20 cellular contexts compared by ENCODE assay signal in the genomic region with DNA sequence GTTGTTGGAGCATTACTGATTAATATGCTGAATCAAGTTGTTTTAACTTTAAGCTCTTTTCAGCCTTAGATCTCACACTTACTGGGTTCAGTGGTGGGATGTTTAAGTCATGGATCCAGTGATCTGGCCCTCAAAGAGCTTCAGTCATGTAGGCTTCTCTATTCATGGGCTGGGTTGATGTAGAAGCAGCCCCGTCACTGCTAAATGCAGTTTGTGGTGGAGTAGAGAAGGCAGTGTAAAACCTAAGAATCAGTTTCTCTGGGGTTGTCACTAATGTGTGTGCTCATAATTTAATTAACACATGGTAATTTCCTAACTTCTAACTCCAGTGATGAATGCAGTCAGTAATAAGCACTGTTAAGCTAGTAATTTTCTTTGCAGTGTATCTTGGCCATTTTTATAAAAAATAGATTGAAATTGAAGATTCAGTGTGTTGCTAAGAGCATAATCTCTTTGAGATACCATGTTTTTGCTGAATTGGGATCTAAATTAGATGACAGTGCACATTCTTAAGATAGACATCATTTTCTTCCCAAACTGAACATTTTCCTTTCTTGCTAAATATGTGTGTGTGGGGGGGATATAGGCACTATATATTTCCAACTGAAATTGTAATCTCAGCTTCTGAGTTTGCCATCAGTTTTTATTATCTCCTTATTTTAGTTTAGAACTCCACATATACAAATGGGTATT.
"Had no signal": no experiment of that assay in that cellular context is flagged by ENCODE, and none has a peak within 500 bp of the region (broad histone marks: within the 10 kb centered on the region; RNA-seq: fewer than 3 reads in every experiment).

No MANE protein-coding gene starts in this region.

- H3K9me3 ChIP-seq: gastrocnemius medialis, heart left ventricle, lower lobe of right lung, psoas muscle, spleen, stomach, testis, upper lobe of left lung had no signal

- H3K4me3 Mint-ChIP-seq: activated naive CD4-positive, alpha-beta T cell treated with anti-CD3 and anti-CD28 coated beads, Interleukin-2, amount 50 U/mL, for 24 hours; central memory CD8-positive, alpha-beta T cell; effector memory CD8-positive, alpha-beta T cell; mesothelial cell of epicardium had no signal

- H3K27me3 ChIP-seq: gastrocnemius medialis, heart left ventricle, spleen, stomach, testis, upper lobe of left lung had no signal

- H3K4me3 ChIP-seq: gastrocnemius medialis, heart left ventricle, lower lobe of right lung, psoas muscle, spleen, stomach, testis, upper lobe of left lung had no signal

- H3K27ac ChIP-seq: gastrocnemius medialis, heart left ventricle, lower lobe of right lung, psoas muscle, spleen, stomach, testis, upper lobe of left lung had no signal

- H3K27ac Mint-ChIP-seq: activated naive CD4-positive, alpha-beta T cell treated with anti-CD3 and anti-CD28 coated beads, Interleukin-2, amount 50 U/mL, for 24 hours; brain had no signal

- ATAC-seq: effector memory CD8-positive, alpha-beta T cell; gastrocnemius medialis; heart left ventricle; left cardiac atrium; lower lobe of right lung; psoas muscle; sciatic nerve had no signal

- H3K27me3 Mint-ChIP-seq: activated naive CD4-positive, alpha-beta T cell treated with anti-CD3 and anti-CD28 coated beads, Interleukin-2, amount 50 U/mL, for 24 hours; brain; central memory CD8-positive, alpha-beta T cell; effector memory CD8-positive, alpha-beta T cell had no signal

- H3K4me1 ChIP-seq: testis had no signal

- H3K9me3 Mint-ChIP-seq: activated naive CD4-positive, alpha-beta T cell treated with anti-CD3 and anti-CD28 coated beads, Interleukin-2, amount 50 U/mL, for 24 hours; central memory CD8-positive, alpha-beta T cell; effector memory CD8-positive, alpha-beta T cell; mesothelial cell of epicardium had no signal

- DNase-seq: activated CD4-positive, alpha-beta T cell treated with anti-CD3 and anti-CD28 coated beads, Interleukin-2, amount 50 U/mL, for 4 hours; activated CD4-positive, CD25-positive, alpha-beta regulatory T cell treated with anti-CD3 and anti-CD28 coated beads, Interleukin-2, amount 50 U/mL, for 72 hours; activated effector memory CD4-positive, alpha-beta T cell treated with Interleukin-2 at 50 U/mL for 16 hours; amniotic stem cell; effector memory CD8-positive, alpha-beta T cell; gastrocnemius medialis; heart left ventricle; left cardiac atrium; lower lobe of right lung; psoas muscle; spleen; stomach; T-helper 1 cell; testis; upper lobe of left lung had no signal
